In the genomic region with DNA sequence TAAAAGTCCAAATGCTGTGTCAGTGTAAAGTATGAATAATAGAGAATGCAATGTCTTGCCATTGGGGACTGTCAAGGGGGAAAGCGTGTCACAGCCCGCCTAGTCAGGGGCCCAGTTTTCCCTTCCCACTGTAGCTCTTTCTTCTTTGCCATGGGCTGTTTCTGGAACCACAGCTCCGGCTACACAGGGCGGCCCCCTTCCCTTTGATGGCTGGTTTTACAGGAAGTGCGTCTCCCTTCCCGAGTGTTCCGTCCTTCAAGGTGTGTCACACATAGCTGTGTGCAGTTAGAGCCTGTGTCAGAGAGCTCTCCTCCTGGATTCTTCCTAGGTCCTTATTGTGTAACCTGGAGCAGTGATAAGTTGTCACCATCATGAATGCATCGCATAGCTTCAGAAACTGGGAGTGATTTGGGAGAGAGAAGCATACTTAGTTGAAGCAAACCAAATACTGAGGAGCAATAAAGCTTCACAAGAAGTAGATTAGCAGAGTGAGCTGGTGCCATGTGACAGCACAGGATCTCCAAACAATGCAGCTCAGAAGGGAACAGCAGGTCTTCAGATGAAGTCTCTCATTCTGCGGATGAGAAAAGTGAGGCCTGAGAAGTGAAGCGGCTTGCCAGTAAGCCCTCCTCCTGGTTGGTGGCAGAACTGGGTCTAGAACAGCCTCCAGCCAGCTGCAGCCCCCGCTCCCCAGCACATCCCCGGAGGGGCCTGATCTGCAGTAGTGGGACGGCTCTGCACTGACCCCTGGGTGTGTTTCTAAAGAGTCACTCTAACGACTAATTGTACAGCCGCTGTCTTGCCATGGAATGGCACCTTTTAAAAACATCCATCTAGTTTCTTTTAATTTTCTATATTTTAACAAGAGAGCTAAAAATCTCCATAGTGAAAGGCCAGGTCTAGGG, we compare ENCODE assay signal across 1 cellular context.
TF ChIP-seq lines count a peak whose summit lies in the region.

No MANE protein-coding gene starts in this region.

TF ChIP-seq in SK-N-SH treated with all-trans-retinoic acid at 6 μM for 48 hours, 23 proteins besides CTCF, POLR2A, EP300 and RAD21 (continued from another document):
- TF ChIP-seq TCF4 (CRISPR knock-in tag; IDR thresholded peaks at IDR 0.05; ENCODE audit: borderline replicate concordance) (no peak), GLIS3 (CRISPR knock-in tag; IDR thresholded peaks at IDR 0.05) (no peak), ISL1 (CRISPR knock-in tag; IDR thresholded peaks at IDR 0.05) (no peak), TOX (CRISPR knock-in tag; IDR thresholded peaks at IDR 0.05; ENCODE audit: borderline replicate concordance) (no peak), SNAI2 (CRISPR knock-in tag; IDR thresholded peaks at IDR 0.05) (no peak), BACH2 (CRISPR knock-in tag; IDR thresholded peaks at IDR 0.05; ENCODE audit: borderline replicate concordance) (no peak), CSDC2 (CRISPR knock-in tag; IDR thresholded peaks at IDR 0.05) (no peak), ZNF8 (CRISPR knock-in tag; IDR thresholded peaks at IDR 0.05) (no peak)
- TF ChIP-seq, protein P1, sequence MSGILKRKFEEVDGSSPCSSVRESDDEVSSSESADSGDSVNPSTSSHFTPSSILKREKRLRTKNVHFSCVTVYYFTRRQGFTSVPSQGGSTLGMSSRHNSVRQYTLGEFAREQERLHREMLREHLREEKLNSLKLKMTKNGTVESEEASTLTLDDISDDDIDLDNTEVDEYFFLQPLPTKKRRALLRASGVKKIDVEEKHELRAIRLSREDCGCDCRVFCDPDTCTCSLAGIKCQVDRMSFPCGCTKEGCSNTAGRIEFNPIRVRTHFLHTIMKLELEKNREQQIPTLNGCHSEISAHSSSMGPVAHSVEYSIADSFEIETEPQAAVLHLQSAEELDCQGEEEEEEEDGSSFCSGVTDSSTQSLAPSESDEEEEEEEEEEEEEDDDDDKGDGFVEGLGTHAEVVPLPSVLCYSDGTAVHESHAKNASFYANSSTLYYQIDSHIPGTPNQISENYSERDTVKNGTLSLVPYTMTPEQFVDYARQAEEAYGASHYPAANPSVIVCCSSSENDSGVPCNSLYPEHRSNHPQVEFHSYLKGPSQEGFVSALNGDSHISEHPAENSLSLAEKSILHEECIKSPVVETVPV (CRISPR knock-in tag; IDR thresholded peaks at IDR 0.05): no peak
- TF ChIP-seq, protein P2, sequence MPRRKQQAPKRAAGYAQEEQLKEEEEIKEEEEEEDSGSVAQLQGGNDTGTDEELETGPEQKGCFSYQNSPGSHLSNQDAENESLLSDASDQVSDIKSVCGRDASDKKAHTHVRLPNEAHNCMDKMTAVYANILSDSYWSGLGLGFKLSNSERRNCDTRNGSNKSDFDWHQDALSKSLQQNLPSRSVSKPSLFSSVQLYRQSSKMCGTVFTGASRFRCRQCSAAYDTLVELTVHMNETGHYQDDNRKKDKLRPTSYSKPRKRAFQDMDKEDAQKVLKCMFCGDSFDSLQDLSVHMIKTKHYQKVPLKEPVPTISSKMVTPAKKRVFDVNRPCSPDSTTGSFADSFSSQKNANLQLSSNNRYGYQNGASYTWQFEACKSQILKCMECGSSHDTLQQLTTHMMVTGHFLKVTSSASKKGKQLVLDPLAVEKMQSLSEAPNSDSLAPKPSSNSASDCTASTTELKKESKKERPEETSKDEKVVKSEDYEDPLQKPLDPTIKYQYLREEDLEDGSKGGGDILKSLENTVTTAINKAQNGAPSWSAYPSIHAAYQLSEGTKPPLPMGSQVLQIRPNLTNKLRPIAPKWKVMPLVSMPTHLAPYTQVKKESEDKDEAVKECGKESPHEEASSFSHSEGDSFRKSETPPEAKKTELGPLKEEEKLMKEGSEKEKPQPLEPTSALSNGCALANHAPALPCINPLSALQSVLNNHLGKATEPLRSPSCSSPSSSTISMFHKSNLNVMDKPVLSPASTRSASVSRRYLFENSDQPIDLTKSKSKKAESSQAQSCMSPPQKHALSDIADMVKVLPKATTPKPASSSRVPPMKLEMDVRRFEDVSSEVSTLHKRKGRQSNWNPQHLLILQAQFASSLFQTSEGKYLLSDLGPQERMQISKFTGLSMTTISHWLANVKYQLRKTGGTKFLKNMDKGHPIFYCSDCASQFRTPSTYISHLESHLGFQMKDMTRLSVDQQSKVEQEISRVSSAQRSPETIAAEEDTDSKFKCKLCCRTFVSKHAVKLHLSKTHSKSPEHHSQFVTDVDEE (CRISPR knock-in tag; IDR thresholded peaks at IDR 0.05): no peak
